In genomic region chr19:41376241-41376997, GRCh38 we compare ENCODE assay signal across 8 cellular contexts. TPM values are rescaled to one million over a fixed set of nuclear protein-coding genes. Genes with fewer than 3 reads are reported as not detected.
A peak's percentile ranks its signal among the peaks of the same experiment; 100 is the strongest.
DNase-seq lines count a peak whose midpoint lies in the region; ATAC-seq and TF ChIP-seq lines count a peak whose summit lies in the region.

TSS of gene TMEM91 (plus strand) at chr19:41376533. CDS start at chr19:41378310, 1,777 bp downstream.

- TF ChIP-seq CTCF in Caco-2 (IDR thresholded peaks at IDR 0.05; ENCODE audit: insufficient read depth in 1 of 2, low read depth in 1 of 2, low read length in 1 of 2, severe bottlenecking in 1 of 2, unreplicated experiment in 1 of 2) (no peak), OCI-LY1 (IDR thresholded peaks at IDR 0.05; ENCODE audit: low read length) (no peak), colonic mucosa (IDR thresholded peaks at IDR 0.05) (no peak), lower leg skin (IDR thresholded peaks at IDR 0.05) (no peak)

- H3K9me3 Mint-ChIP-seq in Caco-2 (ENCODE audit: unreplicated experiment), result no peaks in the 10 kb centered on the region

- H3K4me3 Mint-ChIP-seq in Caco-2 (ENCODE audit: unreplicated experiment), result peak within 1 kb of the TSS; percentile 17

- H3K9ac ChIP-seq in OCI-LY1 (ENCODE audit: low read length), result no peak within 1 kb of the TSS; the same call in 1 of the 2 replicates
- peak within 1 kb of the TSS; percentile 55 to 74 for H3K9ac ChIP-seq in colonic mucosa (ENCODE audit: low read depth in 2 of 2, low read length in 2 of 2)

- CTCF ChIA-PET in Caco-2 (lab: Charles Lee), result no interaction called here

- no peaks in the 10 kb centered on the region for H3K9me3 ChIP-seq in Caco-2
- no peaks in the 10 kb centered on the region for H3K9me3 ChIP-seq in OCI-LY1 (ENCODE audit: low read length)
- no peaks in the 10 kb centered on the region for H3K9me3 ChIP-seq in colonic mucosa
- H3K9me3 ChIP-seq in thymus (ENCODE audit: control insufficient read depth), result no peaks in the 10 kb centered on the region

- peak within 1 kb of the TSS; percentile 51 for H3K4me3 ChIP-seq in Caco-2 (ENCODE audit: low read depth, low read length)
- peak within 1 kb of the TSS; percentile 43 for H3K4me3 ChIP-seq in OCI-LY1 (ENCODE audit: low read depth, low read length, poor library complexity, severe bottlenecking)
- peak within 1 kb of the TSS; percentile 53 for H3K4me3 ChIP-seq in colonic mucosa
- peak within 1 kb of the TSS; percentile 54 for H3K4me3 ChIP-seq in lower leg skin (ENCODE audit: low read depth, poor library complexity, severe bottlenecking)
- peak within 1 kb of the TSS; percentile 55 for H3K4me3 ChIP-seq in thymus (ENCODE audit: low read length)

- H3K27me3 Mint-ChIP-seq in Caco-2 (ENCODE audit: insufficient read depth, unreplicated experiment), result no peaks in the 10 kb centered on the region

- no peak within 1 kb of the TSS for H3K27ac ChIP-seq in OCI-LY1 (ENCODE audit: low read depth, low read length, poor library complexity, severe bottlenecking)
- H3K27ac ChIP-seq in colonic mucosa, result peak within 1 kb of the TSS; percentile 5
- no peak within 1 kb of the TSS for H3K27ac ChIP-seq in thymus (ENCODE audit: low read depth)

- H3K27ac Mint-ChIP-seq in Caco-2 (ENCODE audit: unreplicated experiment), result no peak within 1 kb of the TSS

- POLR2A ChIA-PET in Caco-2 (lab: Charles Lee), result interaction anchor here (0.5 to 1.3 kb wide), 2 partner anchors 11 to 13 kb away, joined by 3 to 4 read pairs; no protein-coding TSS in a partner anchor

- no peak for ATAC-seq in HG02884 (IDR thresholded peaks at IDR 0.05; ENCODE audit: unreplicated experiment)

- WGBS in lower leg skin, 2 donors, result 2 to 5% methylated on average over 37 to 40 of the region's 47 CpGs
- 18% methylated on average over 47 of the region's 47 CpGs for WGBS in thymus

- no peaks in the 10 kb centered on the region for H4K20me1 ChIP-seq in OCI-LY1 (ENCODE audit: insufficient read depth, low read length)

- H3K27me3 ChIP-seq in Caco-2 (replicated peaks; ENCODE audit: control insufficient read depth, insufficient read depth, low read length), result no peaks in the 10 kb centered on the region
- no peaks in the 10 kb centered on the region for H3K27me3 ChIP-seq in OCI-LY1 (ENCODE audit: insufficient read depth, low read length)
- H3K27me3 ChIP-seq in colonic mucosa, result no peaks in the 10 kb centered on the region
- H3K27me3 ChIP-seq in thymus (ENCODE audit: control insufficient read depth, insufficient read depth), result no peaks in the 10 kb centered on the region

- BruUV-seq in Caco-2 (replicated peaks; lab: Mats Ljungman, UMichigan), result no TSS peak

- no peaks in the 10 kb centered on the region for H3F3A ChIP-seq in OCI-LY1 (ENCODE audit: insufficient read depth, low read length)

- intact Hi-C loops in Caco-2 (cut with micrococcal nuclease; ENCODE audit: unreplicated experiment) (no loop called here), colonic mucosa (cut with DNase I) (no loop called here), lower leg skin (cut with DNase I; ENCODE audit: low total_unique reads) (no loop called here)

- DNase-seq in Caco-2, result peak in 1 of 2 experiments; percentile 37
- peak; percentile 45 for DNase-seq in colonic mucosa
- DNase-seq in lower leg skin (ENCODE audit: low spot score in 2 of 2), result peak in 1 of 2 donors; percentile 91
- no peak for DNase-seq in superior temporal gyrus (ENCODE audit: extremely low spot score)
- DNase-seq in AG08395 (ENCODE audit: low spot score), result no peak

- H3K4me1 ChIP-seq in Caco-2 (no peaks in the 10 kb centered on the region), OCI-LY1 (ENCODE audit: insufficient read depth, low read length, severe bottlenecking) (peaks cover 10% of the 10 kb centered on the region), colonic mucosa (no peaks in the 10 kb centered on the region), thymus (ENCODE audit: control insufficient read depth, insufficient read depth, low read length) (peaks cover 9% of the 10 kb centered on the region)

- no peaks in the 10 kb centered on the region for H3K4me1 Mint-ChIP-seq in Caco-2 (ENCODE audit: low read depth, unreplicated experiment)

- no peaks in the 10 kb centered on the region for H3K9me2 ChIP-seq in OCI-LY1 (ENCODE audit: low read depth, low read length)

- no peak for TF ChIP-seq POLR2A in lower leg skin (IDR thresholded peaks at IDR 0.05)

- H3K36me3 ChIP-seq in Caco-2 (ENCODE audit: control insufficient read depth, insufficient read depth, low read length), result no peaks in the 10 kb centered on the region
- no peaks in the 10 kb centered on the region; the same call in 1 of the 2 replicates for H3K36me3 ChIP-seq in OCI-LY1 (ENCODE audit: insufficient read depth, low read length)
- no peaks in the 10 kb centered on the region for H3K36me3 ChIP-seq in colonic mucosa
- no peaks in the 10 kb centered on the region for H3K36me3 ChIP-seq in thymus (ENCODE audit: control insufficient read depth, insufficient read depth)

- H3K36me3 Mint-ChIP-seq in Caco-2 (ENCODE audit: insufficient read depth, unreplicated experiment), result no peaks in the 10 kb centered on the region

- H3K79me2 ChIP-seq in OCI-LY1 (ENCODE audit: insufficient read depth, low read length), result no peaks in the 10 kb centered on the region

- H2AFZ ChIP-seq in OCI-LY1 (ENCODE audit: low read length), result no peak within 1 kb of the TSS

- peak within 1 kb of the TSS; percentile 54; the same call in 1 of the 2 replicates for H3K4me2 ChIP-seq in OCI-LY1 (ENCODE audit: low read length)

RNA-seq across cellular contexts. Expression of gene TMEM91, which starts in this region (rescaled TPM):
- total RNA-seq in Caco-2 (2022), result 1.4 and 2.2 TPM in 2 replicates
- 1 to 10 TPM; 2.0 to 3.6 TPM for total RNA-seq in colonic mucosa
- 100 to 1,000 TPM in 1 of 4 donors, 10 to 100 TPM in 3; 25.4 to 115 (median 54.9) TPM for total RNA-seq in lower leg skin
- 30.8 TPM for polyA plus RNA-seq in thymus
